Comparison of ENCODE assay signal across 22 cellular contexts in the genomic region with DNA sequence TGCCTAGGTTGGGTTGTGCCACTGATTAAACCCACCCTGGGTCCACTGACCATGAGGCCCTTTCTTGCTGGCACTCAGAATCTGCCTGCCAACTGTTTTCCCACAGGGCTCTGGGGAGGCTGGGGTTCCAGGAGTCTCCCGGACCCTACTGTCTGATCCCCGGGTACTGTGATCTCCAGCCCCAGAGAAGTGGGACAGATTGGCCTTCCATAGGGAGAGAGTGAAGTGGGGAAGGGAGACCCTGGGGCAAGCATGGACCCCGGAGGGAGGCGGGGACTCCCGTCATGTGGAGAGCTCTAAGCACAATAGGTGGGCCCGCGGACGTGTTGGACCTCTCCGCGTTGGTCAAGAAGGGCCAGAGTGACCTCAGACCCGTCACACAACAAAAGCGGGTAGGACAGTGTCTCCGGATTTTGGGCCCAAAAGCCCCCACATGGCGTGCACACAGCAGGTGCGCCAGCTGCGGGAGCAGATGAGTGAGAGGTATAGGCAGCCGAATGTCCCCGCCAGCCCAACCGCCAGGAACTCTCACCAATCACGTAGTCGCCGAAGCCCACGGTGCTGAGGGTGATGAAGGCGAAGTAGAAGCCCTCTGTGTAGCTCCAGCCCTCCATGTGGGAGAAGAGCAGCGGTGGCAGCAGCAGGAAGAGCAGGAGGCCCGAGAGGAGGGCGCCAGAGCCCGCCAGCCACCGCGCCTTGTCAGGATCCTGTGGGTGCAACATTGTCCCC. TPM values are rescaled to one million over a fixed set of nuclear protein-coding genes. Genes with fewer than 3 reads are reported as not detected.
DNase-seq lines count a peak whose midpoint lies in the region; ATAC-seq, FAIRE-seq and TF ChIP-seq lines count a peak whose summit lies in the region.
"Had no signal": no experiment of that assay in that cellular context is flagged by ENCODE, and none has a peak within 500 bp of the region (broad histone marks: within the 10 kb centered on the region; RNA-seq: fewer than 3 reads in every experiment).

No MANE protein-coding gene starts in this region.

- no peak overlapping the region for H2BK120ac ChIP-seq in H9 (ENCODE audit: low read depth, low read length, poor library complexity, severe bottlenecking)

- no peak overlapping the region for H4K8ac ChIP-seq in H9 (replicated peaks; ENCODE audit: insufficient read length, low read depth, low read length)

- no peak overlapping the region for H2AK5ac ChIP-seq in H9 (ENCODE audit: insufficient read length, low read length)

- FAIRE-seq in A549 (lab: Jason Lieb, UNC): no peak
- FAIRE-seq: RCC 7860 had no signal

- no peak overlapping the region for H3K4ac ChIP-seq in H9 (ENCODE audit: low read depth, low read length)

- H3K27me3 Mint-ChIP-seq in H9 (ENCODE audit: low read depth): peaks cover 7% of the 10 kb centered on the region; the same call in 1 of the 2 replicates
- H3K27me3 Mint-ChIP-seq: stimulated activated naive CD8-positive, alpha-beta T cell treated with anti-CD3 and anti-CD28 coated beads, Interleukin-15, Interleukin-2, amounts not matched to agents 100 ng/mL and 50 ng/mL, for 24 hours had no signal

- H3K79me2 ChIP-seq in SU-DHL-6 (ENCODE audit: insufficient read depth, low read length) (no peaks in the 10 kb centered on the region), H9 (ENCODE audit: insufficient read depth, low read length) (no peaks in the 10 kb centered on the region)

- POLR2A ChIA-PET in A549 (lab: Yijun Ruan, JAX): no interaction called here

- TF ChIP-seq CTCF in A549 (IDR thresholded peaks at IDR 0.05): no peak
- peak; percentile 36 for TF ChIP-seq CTCF in SU-DHL-6 (IDR thresholded peaks at IDR 0.05; ENCODE audit: insufficient read depth, low read length, poor library complexity, severe bottlenecking)
- TF ChIP-seq CTCF in lower lobe of right lung (IDR thresholded peaks at IDR 0.05): peak; percentile 6
- no peak for TF ChIP-seq CTCF in H9 (conservative IDR thresholded peaks at IDR 0.05)

- H2AFZ ChIP-seq in SU-DHL-6 (ENCODE audit: low read depth, low read length, severe bottlenecking) (no peak overlapping the region), H9 (ENCODE audit: low read length) (no peak overlapping the region)

- peaks cover 14 to 15% of the 10 kb centered on the region in 2 experiments for H3K4me1 Mint-ChIP-seq in H9
- H3K4me1 Mint-ChIP-seq: brain had no signal

- intact Hi-C loops in lower lobe of right lung (cut with DNase I): loop anchor here (2.0 kb wide), 1 partner anchor 137 kb away; no protein-coding TSS in a partner anchor

- H3K9me3 ChIP-seq in A549 (no peaks in the 10 kb centered on the region), SU-DHL-6 (ENCODE audit: insufficient read depth, low read length) (no peaks in the 10 kb centered on the region), lower lobe of right lung (no peaks in the 10 kb centered on the region), H9 (ENCODE audit: control insufficient read depth, low read depth, low read length) (no peaks in the 10 kb centered on the region)
- H3K9me3 ChIP-seq: Caco-2, esophagus muscularis mucosa, vagina had no signal

- H3K27ac ChIP-seq in A549: no peak overlapping the region
- no peak overlapping the region for H3K27ac ChIP-seq in SU-DHL-6 (ENCODE audit: low read depth, low read length)
- no peak overlapping the region for H3K27ac ChIP-seq in lower lobe of right lung
- no peak overlapping the region for H3K27ac ChIP-seq in H9 (ENCODE audit: insufficient read length, low read depth, low read length)
- H3K27ac ChIP-seq: esophagus muscularis mucosa, heart right ventricle, vagina, WERI-Rb-1 had no signal

- H3K9ac ChIP-seq in SU-DHL-6 (ENCODE audit: low read length): no peak overlapping the region
- no peak overlapping the region for H3K9ac ChIP-seq in H9 (ENCODE audit: extremely low read depth, insufficient read length, low read length)

- H3K4me2 ChIP-seq in A549 (no peak overlapping the region; the same call in 2 of the 3 replicates), SU-DHL-6 (ENCODE audit: low read depth, low read length, poor library complexity, severe bottlenecking) (no peak overlapping the region), H9 (ENCODE audit: insufficient read depth, insufficient read length, low read length) (no peak overlapping the region)

- H3K4me3 ChIP-seq in A549 (no peak overlapping the region), SU-DHL-6 (ENCODE audit: insufficient read depth, low read length, poor library complexity, severe bottlenecking) (no peak overlapping the region), lower lobe of right lung (no peak overlapping the region)
- H3K4me3 ChIP-seq: vagina had no signal

- H4K20me1 ChIP-seq in SU-DHL-6 (ENCODE audit: low read depth, low read length) (no peaks in the 10 kb centered on the region), H9 (ENCODE audit: control insufficient read depth, insufficient read depth, insufficient read length) (no peaks in the 10 kb centered on the region)

- H3K23ac ChIP-seq in H9 (ENCODE audit: insufficient read length, low read depth, low read length): no peak overlapping the region

- no peak overlapping the region for H3K18ac ChIP-seq in H9 (ENCODE audit: insufficient read length, low read depth, low read length)

- no peak overlapping the region for H2BK5ac ChIP-seq in H9 (ENCODE audit: insufficient read length, low read length)

- no peak overlapping the region for H3K4me3 Mint-ChIP-seq in H9

- ATAC-seq in A549 (peak; percentile 10 to 50; a peak in 4 of 6 replicates), GM21737 (IDR thresholded peaks at IDR 0.05; ENCODE audit: unreplicated experiment) (peak; percentile 14), lower lobe of right lung (peak; percentile 3 to 6), HG03175 (IDR thresholded peaks at IDR 0.05; ENCODE audit: unreplicated experiment) (no peak), GM18861 (IDR thresholded peaks at IDR 0.05; ENCODE audit: unreplicated experiment) (no peak), HG02840 (IDR thresholded peaks at IDR 0.05; ENCODE audit: low FRiP score, unreplicated experiment) (no peak)

- no peaks in the 10 kb centered on the region for H3F3A ChIP-seq in SU-DHL-6 (ENCODE audit: insufficient read depth)

- no peaks in the 10 kb centered on the region for H3K23me2 ChIP-seq in H9 (ENCODE audit: insufficient read length, low read depth, low read length, poor library complexity, severe bottlenecking)

- H3K14ac ChIP-seq in H9 (ENCODE audit: insufficient read depth, low read length): no peak overlapping the region

- CTCF ChIA-PET in A549 (lab: Yijun Ruan, JAX): interaction anchor here (0.6 to 10.4 kb wide), 28 partner anchors 9 to 706 kb away, joined by 3 to 171 read pairs (median 4); no protein-coding TSS in a partner anchor

- H4K5ac ChIP-seq in H9 (ENCODE audit: insufficient read length, low read depth, low read length): no peak overlapping the region

- TF ChIP-seq RAD21 in A549 (conservative IDR thresholded peaks at IDR 0.05 in 1 of 2, IDR thresholded peaks at IDR 0.05 in 1 of 2): no peak

- 49% methylated on average over 12 of the region's 30 CpGs for WGBS in A549 (ENCODE audit: missing lambda C conversion rate)
- WGBS in H9 (ENCODE audit: extremely low coverage, insufficient read length, low lambda C conversion rate): no CpG with 5 or more reads among the region's 30 CpGs

- H3K27ac Mint-ChIP-seq in H9: no peak overlapping the region
- H3K27ac Mint-ChIP-seq: activated naive CD4-positive, alpha-beta T cell treated with anti-CD3 and anti-CD28 coated beads for 36 hours; stimulated activated naive CD8-positive, alpha-beta T cell treated with anti-CD3 and anti-CD28 coated beads, Interleukin-15, Interleukin-2, amounts not matched to agents 100 ng/mL and 50 ng/mL, for 24 hours had no signal

- 0 out of 3 replicates have a peak, but pooled peaks cover 3% of the 10 kb centered on the region for H3K4me1 ChIP-seq in A549
- H3K4me1 ChIP-seq in lower lobe of right lung: no peaks in the 10 kb centered on the region
- 0 out of 2 replicates have a peak, but pooled peaks cover 2% of the 10 kb centered on the region for H3K4me1 ChIP-seq in H9 (ENCODE audit: insufficient read depth, low read length)
- H3K4me1 ChIP-seq: vagina had no signal

- H3T11ph ChIP-seq in H9 (ENCODE audit: low read length): no peak overlapping the region

- H3K9me2 ChIP-seq in SU-DHL-6 (replicated peaks; ENCODE audit: insufficient read depth, low read length): no peaks in the 10 kb centered on the region

- H3K27me3 ChIP-seq in SU-DHL-6 (ENCODE audit: low read length) (no peaks in the 10 kb centered on the region), lower lobe of right lung (ENCODE audit: low read depth) (no peaks in the 10 kb centered on the region), H9 (ENCODE audit: insufficient read depth, low read length) (no peaks in the 10 kb centered on the region)
- H3K27me3 ChIP-seq: vagina had no signal

- no peak overlapping the region for H2BK12ac ChIP-seq in H9 (ENCODE audit: insufficient read length, low read depth, low read length)

- H3K9me3 Mint-ChIP-seq in H9: no peaks in the 10 kb centered on the region; a peak in 1 of 5 replicates
- H3K9me3 Mint-ChIP-seq: stimulated activated naive CD8-positive, alpha-beta T cell treated with anti-CD3 and anti-CD28 coated beads, Interleukin-15, Interleukin-2, amounts not matched to agents 100 ng/mL and 50 ng/mL, for 24 hours had no signal

- no peak for TF ChIP-seq POLR2A in A549 (IDR thresholded peaks at IDR 0.05; ENCODE audit: low read length)

- no peak overlapping the region for H2BK15ac ChIP-seq in H9 (ENCODE audit: low read depth, low read length)

- no peaks in the 10 kb centered on the region for H3K79me1 ChIP-seq in H9 (ENCODE audit: insufficient read depth, low read depth, low read length, poor library complexity, severe bottlenecking)

- no peak for TF ChIP-seq EP300 in A549 (IDR thresholded peaks at IDR 0.05)

- H3K36me3 ChIP-seq in SU-DHL-6 (ENCODE audit: low read length): no peaks in the 10 kb centered on the region
- H3K36me3 ChIP-seq in lower lobe of right lung: no peaks in the 10 kb centered on the region
- H3K36me3 ChIP-seq: esophagus muscularis mucosa, heart right ventricle, vagina, WERI-Rb-1 had no signal

- DNase-seq in A549 (ENCODE audit: low read depth in 1 of 2, low spot score in 1 of 2) (no peak), lower lobe of right lung (no peak), H9 (no peak)

- no peak overlapping the region for H2BK20ac ChIP-seq in H9 (ENCODE audit: low read depth, low read length, poor library complexity, severe bottlenecking)

- H3K56ac ChIP-seq in H9 (ENCODE audit: insufficient read length, low read depth, low read length): no peak overlapping the region

- H3K36me3 Mint-ChIP-seq in H9 (ENCODE audit: insufficient read depth in 1 of 3, low read depth in 3 of 3): no peaks in the 10 kb centered on the region
- H3K36me3 Mint-ChIP-seq: brain had no signal

- H4K91ac ChIP-seq in H9 (ENCODE audit: insufficient read length, low read depth, low read length): no peak overlapping the region

RNA-seq across cellular contexts. Expression of a gene that starts 10.6 kb away (rescaled TPM):
- not detected in 2 replicates for polyA plus RNA-seq in A549 (2011; rRNA removed)
- not detected in 2 replicates for polyA plus RNA-seq in A549 (2012; cell fraction: cytosol; rRNA removed)
- not detected in 2 replicates for polyA plus RNA-seq in A549 (2012; cell fraction: nucleus; rRNA removed)
- polyA plus RNA-seq in A549 (2017; fragmentation: RNase III; extraction: RNeasy Plus Mini Kit Qiagen cat#74134 plus additional on column Dnase treatment): not detected in 3 replicates
- polyA minus RNA-seq in A549 (2011; rRNA and poly(A)+ RNA removed): not detected in 2 replicates
- total RNA-seq in lower lobe of right lung: 5.5 TPM
- 1.2 and 1.3 TPM in 2 replicates for total RNA-seq in H9 (2021)
- total RNA-seq: activated naive CD4-positive, alpha-beta T cell treated with anti-CD3 and anti-CD28 coated beads for 36 hours; Caco-2; dermis microvascular lymphatic vessel endothelial cell; kidney epithelial cell; vagina had no signal
- polyA plus RNA-seq: AG04450 had no signal

RNA-seq across cellular contexts. Expression of a gene that starts 18.9 kb away (rescaled TPM):
- not detected in 2 replicates for polyA plus RNA-seq in A549 (2011; rRNA removed)
- not detected in 2 replicates for polyA plus RNA-seq in A549 (2012; cell fraction: cytosol; rRNA removed)
- polyA plus RNA-seq in A549 (2012; cell fraction: nucleus; rRNA removed): not detected in 2 replicates
- polyA plus RNA-seq in A549 (2017; fragmentation: RNase III; extraction: RNeasy Plus Mini Kit Qiagen cat#74134 plus additional on column Dnase treatment): not detected in 3 replicates
- not detected in 2 replicates for polyA minus RNA-seq in A549 (2011; rRNA and poly(A)+ RNA removed)
- not detected for total RNA-seq in lower lobe of right lung
- not detected in 2 replicates for total RNA-seq in H9 (2021)
- total RNA-seq: activated naive CD4-positive, alpha-beta T cell treated with anti-CD3 and anti-CD28 coated beads for 36 hours; Caco-2; dermis microvascular lymphatic vessel endothelial cell; esophagus muscularis mucosa; heart right ventricle; kidney epithelial cell; mononuclear cell; posterior vena cava; vagina had no signal
- polyA plus RNA-seq: AG04450, heart right ventricle had no signal

Comparison
In these comparisons a context has a peak if more than half of its experiments do, and no peak if none do; other contexts are left out.
1. ATAC-seq: peak in A549 (2 of 2), GM21737 (single experiment) and lower lobe of right lung (2 of 2); none in HG03175 (single experiment), GM18861 (single experiment) and HG02840 (single experiment).
2. CTCF ChIP-seq: peak in SU-DHL-6 (single experiment) and lower lobe of right lung (single experiment); none in A549 (single experiment) and H9 (single experiment).